7 cellular contexts compared by ENCODE assay signal in genomic region chr15:64046347-64047153, GRCh38. TPM values are rescaled to one million over a fixed set of nuclear protein-coding genes. Genes with fewer than 3 reads are reported as not detected.
DNase-seq lines count a peak whose midpoint lies in the region; ATAC-seq and TF ChIP-seq lines count a peak whose summit lies in the region.

Gene DAPK2 (minus strand): TSS chr15:64046485. CDS start chr15:64040261, 6,224 bp downstream.

- H3K4me3 Mint-ChIP-seq in activated T-cell treated with anti-CD3 and anti-CD28 coated beads, Interleukin-2, amount 50 U/mL, for 24 hours = peak within 1 kb of the TSS; percentile 72

- peaks cover 32% of the 10 kb centered on the region for H3K27me3 Mint-ChIP-seq in activated T-cell treated with anti-CD3 and anti-CD28 coated beads, Interleukin-2, amount 50 U/mL, for 24 hours

- no peak for TF ChIP-seq POLR2A in esophagus muscularis mucosa (IDR thresholded peaks at IDR 0.05; ENCODE audit: low read depth)

- peak; percentile 88 for TF ChIP-seq CTCF in GM12874 (IDR thresholded peaks at IDR 0.05; ENCODE audit: insufficient read depth, low read depth, low read length)
- peak; percentile 65 to 73 (median 73) for TF ChIP-seq CTCF in esophagus muscularis mucosa (IDR thresholded peaks at IDR 0.05)

- H3K4me1 ChIP-seq in esophagus muscularis mucosa (peaks cover 16 to 27% (median 21%) of the 10 kb centered on the region in 4 donors), muscle layer of colon (ENCODE audit: insufficient read depth, low read length) (peaks cover 5% of the 10 kb centered on the region)

- no peak within 1 kb of the TSS for H3K9ac ChIP-seq in muscle layer of colon (ENCODE audit: low read length)

- TF ChIP-seq EP300 in esophagus muscularis mucosa (IDR thresholded peaks at IDR 0.05) = no peak

- H3K27me3 ChIP-seq in esophagus muscularis mucosa (peaks cover 0 to 26% (median 0%) of the 10 kb centered on the region in 4 donors), muscle layer of colon (ENCODE audit: control insufficient read depth in 1 of 2, insufficient read depth in 2 of 2, low read length in 2 of 2) (no peaks in the 10 kb centered on the region)

- no peaks in the 10 kb centered on the region for H3K9me3 Mint-ChIP-seq in activated T-cell treated with anti-CD3 and anti-CD28 coated beads, Interleukin-2, amount 50 U/mL, for 24 hours

- peaks cover 6% of the 10 kb centered on the region for H3K4me1 Mint-ChIP-seq in activated T-cell treated with anti-CD3 and anti-CD28 coated beads, Interleukin-2, amount 50 U/mL, for 24 hours (ENCODE audit: low read depth)

- no peaks in the 10 kb centered on the region for H3K36me3 Mint-ChIP-seq in activated T-cell treated with anti-CD3 and anti-CD28 coated beads, Interleukin-2, amount 50 U/mL, for 24 hours (ENCODE audit: low read depth)

- 25% methylated on average over 20 of the region's 69 CpGs for WGBS in esophagus muscularis mucosa

- intact Hi-C loops in esophagus muscularis mucosa (cut with DNase I) = loop anchor here (5.0 to 10.0 kb wide), 3 partner anchors 99 to 212 kb away; partner anchors contain the start of gene HERC1

- peak within 1 kb of the TSS in 1 of 4 donors; percentile 46 for H3K27ac ChIP-seq in esophagus muscularis mucosa (replicated peaks in 1 of 4)
- no peak within 1 kb of the TSS for H3K27ac ChIP-seq in muscle layer of colon (ENCODE audit: low read depth, low read length)

- H3K9me3 ChIP-seq in esophagus muscularis mucosa = no peaks in the 10 kb centered on the region
- no peaks in the 10 kb centered on the region for H3K9me3 ChIP-seq in muscle layer of colon (ENCODE audit: low read length)

- no peaks in the 10 kb centered on the region for H3K36me3 ChIP-seq in esophagus muscularis mucosa
- no peaks in the 10 kb centered on the region for H3K36me3 ChIP-seq in muscle layer of colon (ENCODE audit: insufficient read depth, low read length)

- peak; percentile 84 for DNase-seq in OCI-M1 (lab: John Stamatoyannopoulos, UW)
- peak; percentile 83 for DNase-seq in activated T-cell treated with anti-CD3 and anti-CD28 coated beads, Interleukin-2, amount 50 U/mL, for 24 hours
- DNase-seq in esophagus muscularis mucosa (ENCODE audit: extremely low spot score) = no peak
- DNase-seq in stimulated activated CD8-positive, alpha-beta memory T cell treated with anti-CD3 and anti-CD28 coated beads, Interleukin-4, amount 100 ng/mL, for 48 hours = peak; percentile 79

- peak within 1 kb of the TSS; percentile 65 for H3K27ac Mint-ChIP-seq in activated T-cell treated with anti-CD3 and anti-CD28 coated beads, Interleukin-2, amount 50 U/mL, for 24 hours

- peak; percentile 62 for ATAC-seq in HG02763 (IDR thresholded peaks at IDR 0.05; ENCODE audit: unreplicated experiment)

- H3K4me3 ChIP-seq in esophagus muscularis mucosa (peak within 1 kb of the TSS; percentile 61 to 65 (median 62)), muscle layer of colon (ENCODE audit: low read depth in 1 of 2, low read length in 2 of 2) (peak within 1 kb of the TSS; percentile 39 to 41)

RNA-seq across cellular contexts. Expression of gene DAPK2, which starts in this region (rescaled TPM):
- total RNA-seq in esophagus muscularis mucosa = 10 to 100 TPM in 1 of 4 donors, 1 to 10 TPM in 3; 1.5 to 11.2 (median 7.3) TPM
